14 cellular contexts compared by ENCODE assay signal in genomic region chr11:60477035-60477445, GRCh38.
A peak's percentile ranks its signal among the peaks of the same experiment; 100 is the strongest.
DNase-seq lines count a peak whose midpoint lies in the region; ATAC-seq lines count a peak whose summit lies in the region.
"Had no signal": no experiment of that assay in that cellular context is flagged by ENCODE, and none has a peak within 500 bp of the region (broad histone marks: within the 10 kb centered on the region; RNA-seq: fewer than 3 reads in every experiment).

No MANE protein-coding gene starts in this region.

- peaks cover 4 to 12% of the 10 kb centered on the region in 2 donors for H3K9me3 Mint-ChIP-seq in stimulated activated naive B cell treated with anti-CD40 and anti-IgM and Interleukin-4, amounts not matched to agents 10 μg/mL and 1 μg/mL and 100 μg/mL, for 72 hours

- H3K36me3 Mint-ChIP-seq in stimulated activated naive B cell treated with anti-CD40 and anti-IgM and Interleukin-4, amounts not matched to agents 10 μg/mL and 1 μg/mL and 100 μg/mL, for 72 hours = peaks cover 5 to 11% of the 10 kb centered on the region in 2 donors

- H3K27ac Mint-ChIP-seq in stimulated activated naive B cell treated with anti-CD40 and anti-IgM and Interleukin-4, amounts not matched to agents 10 μg/mL and 1 μg/mL and 100 μg/mL, for 72 hours = peak overlapping the region; percentile 84
- H3K27ac Mint-ChIP-seq: nephron had no signal

- ATAC-seq in HG02852 (IDR thresholded peaks at IDR 0.05; ENCODE audit: unreplicated experiment) (peak; percentile 72), GM21360 (IDR thresholded peaks at IDR 0.05; ENCODE audit: unreplicated experiment) (no peak), GM21619 (IDR thresholded peaks at IDR 0.05; ENCODE audit: unreplicated experiment) (no peak)
- peak; percentile 96 to 98 for ATAC-seq in stimulated activated naive B cell treated with anti-CD40 and anti-IgM and Interleukin-4, amounts not matched to agents 10 μg/mL and 1 μg/mL and 100 μg/mL, for 72 hours (replicated peaks)
- ATAC-seq: left colon had no signal

- DNase-seq in SIG-M5 treated with dmso at 0.1 percent for 504 hours (lab: John Stamatoyannopoulos, UW; ENCODE audit: unreplicated experiment) = peak; percentile 37
- DNase-seq in SIG-M5 (lab: John Stamatoyannopoulos, UW) = no peak
- peak; percentile 94 for DNase-seq in NOMO-1 treated with DMSO at 0.1 percent for 48 hours (lab: John Stamatoyannopoulos, UW; ENCODE audit: unreplicated experiment)
- DNase-seq in stimulated activated naive B cell treated with anti-CD40 and anti-IgM and Interleukin-4, amounts not matched to agents 10 μg/mL and 1 μg/mL and 100 μg/mL, for 72 hours = peak; percentile 74
- DNase-seq in Kasumi-1 (lab: John Stamatoyannopoulos, UW) = no peak
- DNase-seq: activated CD8-positive, alpha-beta memory T cell treated with anti-CD3 and anti-CD28 coated beads, Interleukin-2, amount 50 U/mL, for 48 hours; Calu3; dermis blood vessel endothelial cell; GM23248; left colon had no signal

- H3K4me1 Mint-ChIP-seq in stimulated activated naive B cell treated with anti-CD40 and anti-IgM and Interleukin-4, amounts not matched to agents 10 μg/mL and 1 μg/mL and 100 μg/mL, for 72 hours = peaks cover 36 to 62% of the 10 kb centered on the region in 2 donors
- H3K4me1 Mint-ChIP-seq: nephron had no signal

- H3K4me3 Mint-ChIP-seq in stimulated activated naive B cell treated with anti-CD40 and anti-IgM and Interleukin-4, amounts not matched to agents 10 μg/mL and 1 μg/mL and 100 μg/mL, for 72 hours = peak overlapping the region; percentile 55 to 61
- H3K4me3 Mint-ChIP-seq: nephron had no signal

- H3K27me3 Mint-ChIP-seq in stimulated activated naive B cell treated with anti-CD40 and anti-IgM and Interleukin-4, amounts not matched to agents 10 μg/mL and 1 μg/mL and 100 μg/mL, for 72 hours = no peaks in the 10 kb centered on the region

Comparison
In these comparisons a context has a peak if more than half of its experiments do, and no peak if none do; other contexts are left out.
1. DNase-seq: peak in SIG-M5 treated with dmso at 0.1 percent for 504 hours (single experiment), NOMO-1 treated with DMSO at 0.1 percent for 48 hours (single experiment) and stimulated activated naive B cell treated with anti-CD40 and anti-IgM and Interleukin-4, amounts not matched to agents 10 μg/mL and 1 μg/mL and 100 μg/mL, for 72 hours (single experiment); none in SIG-M5 (single experiment) and Kasumi-1 (0 of 2).
2. ATAC-seq: peak in HG02852 (single experiment) and stimulated activated naive B cell treated with anti-CD40 and anti-IgM and Interleukin-4, amounts not matched to agents 10 μg/mL and 1 μg/mL and 100 μg/mL, for 72 hours (2 of 2); none in GM21360 (single experiment) and GM21619 (single experiment).